In genomic region chr1:42815938-42816599, GRCh38 we compare ENCODE assay signal across 6 cellular contexts. TPM values are rescaled to one million over a fixed set of nuclear protein-coding genes. Genes with fewer than 3 reads are reported as not detected.
DNase-seq lines count a peak whose midpoint lies in the region; ATAC-seq lines count a peak whose summit lies in the region.

No MANE protein-coding gene starts in this region.

- in situ Hi-C loops in ACHN (cut with HindIII; ENCODE audit: low pct_ligation_motif_present, low pct_unique_long_range_greater_than_20kb, low sequenced_read_pairs), result no loop called here

- H3K36me3 ChIP-seq in mucosa of stomach (ENCODE audit: control insufficient read depth, insufficient read depth, low read length), result no peaks in the 10 kb centered on the region

- H3K9ac ChIP-seq in mucosa of stomach (ENCODE audit: low read length), result peak overlapping the region; percentile 53

- DNase-seq in ACHN (peak; percentile 4), amniotic epithelial cell (ENCODE audit: low read depth) (peak; percentile 26), occipital lobe (lab: John Stamatoyannopoulos, UW) (no peak), NCI-H1930 (lab: John Stamatoyannopoulos, UW) (no peak)

- peak; percentile 11 for ATAC-seq in HG03095 (IDR thresholded peaks at IDR 0.05; ENCODE audit: unreplicated experiment)

- no peaks in the 10 kb centered on the region for H3K27me3 ChIP-seq in mucosa of stomach (ENCODE audit: control insufficient read depth, insufficient read depth, low read length)

- peaks cover 11% of the 10 kb centered on the region for H3K4me1 ChIP-seq in mucosa of stomach (ENCODE audit: control insufficient read depth, insufficient read depth, low read length)

- H3K9me3 ChIP-seq in mucosa of stomach (ENCODE audit: control insufficient read depth, low read length), result no peaks in the 10 kb centered on the region

- H3K4me3 ChIP-seq in mucosa of stomach (ENCODE audit: low read length), result peak overlapping the region; percentile 34

RNA-seq across cellular contexts. Expression of gene ERMAP, which starts 0.9 kb away (rescaled TPM):
- total RNA-seq in occipital lobe, result 1.9 TPM

RNA-seq across cellular contexts. Expression of gene SVBP, which starts 1.1 kb away (rescaled TPM):
- 68.0 TPM for total RNA-seq in occipital lobe

RNA-seq across cellular contexts. Expression of gene ZNF691, which starts 30.3 kb away (rescaled TPM):
- 7.8 TPM for total RNA-seq in occipital lobe

RNA-seq across cellular contexts. Expression of gene TMEM269, which starts 31.3 kb away (rescaled TPM):
- 0.47 TPM for total RNA-seq in occipital lobe

RNA-seq across cellular contexts. Expression of gene C1orf50, which starts 49.0 kb away (rescaled TPM):
- total RNA-seq in occipital lobe, result 10.0 TPM

Comparison
In these comparisons a context has a peak if more than half of its experiments do, and no peak if none do; other contexts are left out.
1. DNase-seq: peak in ACHN (single experiment) and amniotic epithelial cell (single experiment); none in occipital lobe (single experiment) and NCI-H1930 (0 of 2).